Comparison of ENCODE assay signal across 38 cellular contexts in the genomic region with DNA sequence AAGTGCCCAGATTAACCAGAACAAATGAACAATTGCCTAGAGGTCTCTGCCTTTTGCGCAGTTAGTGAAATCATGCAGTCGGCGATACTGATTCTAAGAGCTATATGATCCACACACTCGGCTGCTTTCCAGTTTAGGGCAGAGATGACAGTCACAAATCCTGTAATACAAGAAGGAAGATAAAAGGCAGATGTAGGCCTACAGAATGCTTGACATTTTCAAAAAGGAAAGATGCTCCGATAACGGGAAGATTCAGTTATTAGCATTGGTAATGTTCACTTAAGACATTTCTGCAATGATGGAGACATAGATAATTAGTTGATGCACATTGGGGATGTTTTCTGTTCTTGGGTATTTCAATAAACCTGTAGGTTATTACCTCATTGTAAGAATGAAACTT. TPM values are rescaled to one million over a fixed set of nuclear protein-coding genes. Genes with fewer than 3 reads are reported as not detected.
"Had no signal": no experiment of that assay in that cellular context is flagged by ENCODE, and none has a peak within 500 bp of the region (broad histone marks: within the 10 kb centered on the region; RNA-seq: fewer than 3 reads in every experiment).

No MANE protein-coding gene starts in this region.

- DNase-seq: Karpas-422, Kasumi-1, MG63, MM.1S, MV-4-11, NCI-H1048, NCI-H1092, NCI-H1092 treated with DMSO at 0.1 percent for 48 hours, NCI-H1105, NCI-H1105 treated with DMSO at 0.1 percent for 48 hours, NCI-H1417, NCI-H1417 treated with DMSO at 0.1 percent for 48 hours, NCI-H1436, NCI-H1436 treated with DMSO at 0.1 percent for 48 hours, NCI-H146, NCI-H1694, NCI-H1694 treated with DMSO at 0.1 percent for 48 hours, NCI-H187, NCI-H187 treated with DMSO at 0.1 percent for 48 hours, NCI-H1930, NCI-H2029, NCI-H2029 treated with DMSO at 0.1 percent for 48 hours, NCI-H2081, NCI-H2081 treated with DMSO at 0.1 percent for 48 hours, NCI-H2107, NCI-H2171, NCI-H2171 treated with DMSO at 0.1 percent for 48 hours, NCI-H2227 treated with DMSO at 0.1 percent for 48 hours, NCI-H226, NCI-H345, NCI-H446, NCI-H446 treated with DMSO at 0.1 percent for 48 hours, NCI-H510A, NCI-H510A treated with DMSO at 0.1 percent for 48 hours, NCI-H524 had no signal

- H3K4me3 ChIP-seq: MG63 had no signal

- H3K36me3 ChIP-seq: MG63 had no signal

- H3K9me3 ChIP-seq: MG63 had no signal

RNA-seq across cellular contexts. Expression of gene NYAP2, which starts 19.5 kb away (rescaled TPM):
- total RNA-seq: LHCN-M2, MCF 10A, NCI-H460 had no signal
